Comparison of ENCODE assay signal across 9 cellular contexts in genomic region chr15:65067645-65068416, GRCh38. TPM values are rescaled to one million over a fixed set of nuclear protein-coding genes. Genes with fewer than 3 reads are reported as not detected.
DNase-seq lines count a peak whose midpoint lies in the region; ATAC-seq and TF ChIP-seq lines count a peak whose summit lies in the region.
"Had no signal": no experiment of that assay in that cellular context is flagged by ENCODE, and none has a peak within 500 bp of the region (broad histone marks: within the 10 kb centered on the region; RNA-seq: fewer than 3 reads in every experiment).

TSS of gene RASL12 (minus strand) at chr15:65067991. CDS start at chr15:65067835, 156 bp downstream.

- no TSS peak for BruUV-seq in A673 (replicated peaks; lab: Mats Ljungman, UMichigan)

- H3K27me3 Mint-ChIP-seq in neural crest cell (ENCODE audit: low read depth) = peaks cover 35% of the 10 kb centered on the region

- CTCF ChIA-PET in A673 (lab: Charles Lee) = no interaction called here

- no peak for TF ChIP-seq CTCF in A673 (conservative IDR thresholded peaks at IDR 0.05; ENCODE audit: low read depth, low read length)
- TF ChIP-seq CTCF in Peyer's patch (IDR thresholded peaks at IDR 0.05) = no peak
- no peak for TF ChIP-seq CTCF in neural crest cell (conservative IDR thresholded peaks at IDR 0.05)

- no peaks in the 10 kb centered on the region for H3K9me3 Mint-ChIP-seq in neural crest cell
- H3K9me3 Mint-ChIP-seq: stimulated activated naive CD8-positive, alpha-beta T cell treated with anti-CD3 and anti-CD28 coated beads, Interleukin-15, Interleukin-2, amounts not matched to agents 100 ng/mL and 50 ng/mL, for 24 hours had no signal

- H3K27ac ChIP-seq in A673 (ENCODE audit: low read depth, low read length, poor library complexity, severe bottlenecking) (no peak within 1 kb of the TSS), Peyer's patch (peak within 1 kb of the TSS; percentile 62 to 80 (median 74))

- peaks cover 27% of the 10 kb centered on the region for H3K4me1 Mint-ChIP-seq in neural crest cell

- no peaks in the 10 kb centered on the region for H3K36me3 Mint-ChIP-seq in neural crest cell (ENCODE audit: low read depth)

- H3K4me1 ChIP-seq in A673 (ENCODE audit: insufficient read depth, low read length, poor library complexity, severe bottlenecking) = peaks cover 14% of the 10 kb centered on the region
- H3K4me1 ChIP-seq in Peyer's patch = peaks cover 0 to 32% (median 0%) of the 10 kb centered on the region in 4 donors

- DNase-seq in A673 (ENCODE audit: low spot score) (peak; percentile 49), Peyer's patch (no peak), Right ventricle myocardium superior (no peak), neural crest cell (ENCODE audit: low read depth, low spot score) (no peak), DMS114 treated with DMSO at 0.1 percent for 48 hours (lab: John Stamatoyannopoulos, UW; ENCODE audit: unreplicated experiment) (no peak), COLO668 (lab: John Stamatoyannopoulos, UW; ENCODE audit: unreplicated experiment) (no peak), NCI-H2196 treated with DMSO at 0.1 percent for 48 hours (lab: John Stamatoyannopoulos, UW; ENCODE audit: unreplicated experiment) (no peak)

- no peaks in the 10 kb centered on the region for H3K9me3 ChIP-seq in A673 (ENCODE audit: low read depth, low read length, poor library complexity, severe bottlenecking)
- no peaks in the 10 kb centered on the region for H3K9me3 ChIP-seq in Peyer's patch

- TF ChIP-seq POLR2A in Peyer's patch (IDR thresholded peaks at IDR 0.05) = no peak

- H3K4me3 Mint-ChIP-seq in neural crest cell = peak within 1 kb of the TSS; percentile 80
- H3K4me3 Mint-ChIP-seq: stimulated activated naive CD8-positive, alpha-beta T cell treated with anti-CD3 and anti-CD28 coated beads, Interleukin-15, Interleukin-2, amounts not matched to agents 100 ng/mL and 50 ng/mL, for 24 hours had no signal

- POLR2A ChIA-PET in A673 (lab: Charles Lee; ENCODE audit: low non-redundant PET) = interaction anchor here (0.7 kb wide), 1 partner anchor 281 kb away, joined by 3 read pairs; no protein-coding TSS in a partner anchor

- H3K36me3 ChIP-seq in A673 (ENCODE audit: insufficient read depth, low read length, poor library complexity, severe bottlenecking) (no peaks in the 10 kb centered on the region), Peyer's patch (no peaks in the 10 kb centered on the region)

- peak within 1 kb of the TSS; percentile 57 for H3K27ac Mint-ChIP-seq in neural crest cell (ENCODE audit: unreplicated experiment)
- H3K27ac Mint-ChIP-seq: stimulated activated naive CD8-positive, alpha-beta T cell treated with anti-CD3 and anti-CD28 coated beads, Interleukin-15, Interleukin-2, amounts not matched to agents 100 ng/mL and 50 ng/mL, for 24 hours had no signal

- peak within 1 kb of the TSS; percentile 44 for H3K4me3 ChIP-seq in A673 (ENCODE audit: low read depth, low read length, poor library complexity, severe bottlenecking)
- H3K4me3 ChIP-seq in Peyer's patch = peak within 1 kb of the TSS; percentile 29 to 67 (median 42)

- no peaks in the 10 kb centered on the region for H3K27me3 ChIP-seq in A673 (replicated peaks; ENCODE audit: insufficient read depth, low read depth, low read length, poor library complexity)
- peaks cover 0 to 9% of the 10 kb centered on the region in 2 donors for H3K27me3 ChIP-seq in Peyer's patch

- intact Hi-C loops in A673 (cut with micrococcal nuclease; ENCODE audit: unreplicated experiment) (no loop called here), Right ventricle myocardium superior (cut with DNase I) (no loop called here)

- ATAC-seq in Right ventricle myocardium superior (ENCODE audit: poor library complexity) (peak; percentile 28), GM18907 (IDR thresholded peaks at IDR 0.05; ENCODE audit: unreplicated experiment) (no peak)

RNA-seq across cellular contexts. Expression of gene RASL12, which starts in this region (rescaled TPM):
- total RNA-seq in A673 (2021) = 0.69 and 1.2 TPM in 2 replicates
- 10 to 100 TPM in 2 of 4 donors, 1 to 10 TPM in 2; 5.1 to 23.1 (median 8.5) TPM for total RNA-seq in Peyer's patch
- 19.7 TPM for total RNA-seq in Right ventricle myocardium superior
- 1.5 and 1.8 TPM in 2 replicates for total RNA-seq in neural crest cell
